ENCODE assay signal across 7 cellular contexts in genomic region chr10:74244097-74244685, GRCh38.
A peak's percentile ranks its signal among the peaks of the same experiment; 100 is the strongest.
DNase-seq lines count a peak whose midpoint lies in the region; ATAC-seq and TF ChIP-seq lines count a peak whose summit lies in the region.

No MANE protein-coding gene starts in this region.

- H3K36me3 ChIP-seq in GM23248 (ENCODE audit: low read depth): no peaks in the 10 kb centered on the region
- H3K36me3 ChIP-seq in RWPE2 (ENCODE audit: low read depth): peaks cover 41% of the 10 kb centered on the region
- no peaks in the 10 kb centered on the region for H3K36me3 ChIP-seq in smooth muscle cell (ENCODE audit: low read depth)

- H4K20me1 ChIP-seq in GM23248 (ENCODE audit: insufficient read depth) (no peaks in the 10 kb centered on the region), smooth muscle cell (ENCODE audit: low read depth) (peaks cover 4% of the 10 kb centered on the region)

- H3K27ac ChIP-seq in GM23248 (no peak overlapping the region), RWPE2 (ENCODE audit: poor library complexity, severe bottlenecking) (no peak overlapping the region), smooth muscle cell (ENCODE audit: low read depth) (no peak overlapping the region)

- ATAC-seq in RWPE2 (ENCODE audit: low read depth) (no peak), GM18907 (IDR thresholded peaks at IDR 0.05; ENCODE audit: unreplicated experiment) (no peak), HG03139 (IDR thresholded peaks at IDR 0.05; ENCODE audit: unreplicated experiment) (no peak)

- in situ Hi-C loops in GM23248 (cut with MboI): loop anchor here (10.0 kb wide), 1 partner anchor 861 kb away; a partner anchor contains a TSS

- no peak overlapping the region for H2AFZ ChIP-seq in GM23248
- no peak overlapping the region for H2AFZ ChIP-seq in smooth muscle cell (ENCODE audit: low read depth)

- no peak overlapping the region for H3K4me3 Mint-ChIP-seq in Calu3 (ENCODE audit: low read depth, unreplicated experiment)

- peak; percentile 67 for TF ChIP-seq CTCF in Calu3 (IDR thresholded peaks at IDR 0.05; ENCODE audit: unreplicated experiment)
- peak; percentile 83 for TF ChIP-seq CTCF in RWPE2 (IDR thresholded peaks at IDR 0.05; ENCODE audit: poor library complexity, severe bottlenecking)
- TF ChIP-seq CTCF in smooth muscle cell (IDR thresholded peaks at IDR 0.05; ENCODE audit: borderline replicate concordance, insufficient read depth, poor library complexity, severe bottlenecking): peak; percentile 57

- H3K4me1 ChIP-seq in GM23248 (ENCODE audit: insufficient read depth) (no peaks in the 10 kb centered on the region), RWPE2 (ENCODE audit: insufficient read depth, poor library complexity, severe bottlenecking) (peaks cover 4% of the 10 kb centered on the region), smooth muscle cell (ENCODE audit: low read depth) (no peaks in the 10 kb centered on the region)

- no peaks in the 10 kb centered on the region for H3K9me3 ChIP-seq in GM23248 (ENCODE audit: low read depth)
- no peaks in the 10 kb centered on the region for H3K9me3 ChIP-seq in RWPE2 (ENCODE audit: severe bottlenecking)
- H3K9me3 ChIP-seq in smooth muscle cell (replicated peaks; ENCODE audit: low read depth): no peaks in the 10 kb centered on the region

- H3F3A ChIP-seq in GM23248 (ENCODE audit: insufficient read depth) (no peaks in the 10 kb centered on the region), smooth muscle cell (ENCODE audit: low read depth) (no peaks in the 10 kb centered on the region)

- BruUV-seq in Calu3 (replicated peaks; lab: Mats Ljungman, UMichigan): no TSS peak

- H3K79me2 ChIP-seq in GM23248 (ENCODE audit: insufficient read depth): peaks cover 39% of the 10 kb centered on the region
- no peaks in the 10 kb centered on the region for H3K79me2 ChIP-seq in smooth muscle cell (ENCODE audit: low read depth)

- CTCF ChIA-PET in Calu3 (lab: Charles Lee): interaction anchor here (0.6 kb wide), 1 partner anchor 235 kb away, joined by 3 read pairs; no protein-coding TSS in a partner anchor

- H3K9me3 Mint-ChIP-seq in Calu3 (ENCODE audit: low read depth, unreplicated experiment): no peaks in the 10 kb centered on the region

- WGBS in GM23248 (ENCODE audit: low coverage in 1 of 2, low lambda C conversion rate in 2 of 2, missing lambda C conversion rate in 2 of 2), 2 experiments: 0 to 1% methylated on average over 3 of the region's 3 CpGs
- WGBS in smooth muscle cell (ENCODE audit: low lambda C conversion rate): 31% methylated on average over 3 of the region's 3 CpGs

- H3K9ac ChIP-seq in GM23248 (no peak overlapping the region), smooth muscle cell (ENCODE audit: low read depth) (no peak overlapping the region)

- no peaks in the 10 kb centered on the region for H3K36me3 Mint-ChIP-seq in Calu3 (ENCODE audit: insufficient read depth, unreplicated experiment)

- H3K9me2 ChIP-seq in GM23248 (ENCODE audit: insufficient read depth): no peaks in the 10 kb centered on the region

- no peak overlapping the region for H3K27ac Mint-ChIP-seq in Calu3 (ENCODE audit: unreplicated experiment)

- H3K4me3 ChIP-seq in GM23248 (no peak overlapping the region), RWPE2 (ENCODE audit: severe bottlenecking) (no peak overlapping the region), smooth muscle cell (no peak overlapping the region)

- DNase-seq in Calu3: peak; percentile 30
- DNase-seq in GM23248: peak; percentile 63
- no peak for DNase-seq in RWPE2 (ENCODE audit: low spot score)
- DNase-seq in fibroblast of peridontal ligament (ENCODE audit: extremely low read depth): peak; percentile 86
- no peak for DNase-seq in smooth muscle cell (lab: John Stamatoyannopoulos, UW; ENCODE audit: unreplicated experiment)

- no peak overlapping the region for H3K4me2 ChIP-seq in GM23248 (ENCODE audit: unreplicated experiment)
- H3K4me2 ChIP-seq in smooth muscle cell: no peak overlapping the region

- H3K27me3 Mint-ChIP-seq in Calu3 (ENCODE audit: unreplicated experiment): no peaks in the 10 kb centered on the region

- peaks cover 20% of the 10 kb centered on the region for H3K4me1 Mint-ChIP-seq in Calu3 (ENCODE audit: low read depth, unreplicated experiment)

- H3K27me3 ChIP-seq in GM23248 (replicated peaks; ENCODE audit: insufficient read depth): no peaks in the 10 kb centered on the region
- H3K27me3 ChIP-seq in RWPE2 (ENCODE audit: insufficient read depth, poor library complexity, severe bottlenecking): no peaks in the 10 kb centered on the region
- H3K27me3 ChIP-seq in smooth muscle cell (ENCODE audit: low read depth): no peaks in the 10 kb centered on the region

- intact Hi-C loops in Calu3 (cut with micrococcal nuclease; ENCODE audit: unreplicated experiment): loop anchor here (2.0 kb wide), 2 partner anchors 779 to 855 kb away; a partner anchor contains a TSS

Comparison
In these comparisons a context has a peak if more than half of its experiments do, and no peak if none do; other contexts are left out.
1. DNase-seq: peak in Calu3 (single experiment), GM23248 (single experiment) and fibroblast of peridontal ligament (single experiment); none in RWPE2 (single experiment) and smooth muscle cell (single experiment).
2. Peak in every context shown above with its lines, with median percentiles within 50 percentile points of each other: CTCF ChIP-seq.